ENCODE assay signal across 21 cellular contexts in the genomic region with DNA sequence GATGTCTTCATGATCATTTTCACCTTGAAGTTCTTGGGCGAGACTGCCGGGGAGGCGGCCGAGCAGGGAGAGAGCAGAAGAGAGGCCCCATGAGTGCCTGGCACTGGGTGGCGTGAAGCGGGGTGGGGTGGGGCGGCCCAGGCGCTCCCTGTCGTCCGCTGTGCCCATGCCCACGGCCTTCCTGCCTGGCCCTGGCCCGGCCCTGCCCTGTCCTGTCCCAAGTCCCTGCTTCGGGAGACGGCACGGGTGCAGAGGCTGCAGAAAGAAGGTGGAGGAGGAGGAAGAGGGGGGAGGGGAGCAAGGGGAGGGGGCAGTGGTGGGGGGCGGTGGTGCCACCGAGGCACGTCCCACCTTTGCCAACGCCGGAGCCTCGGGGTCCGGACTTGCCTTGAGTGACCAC.
"Had no signal": no experiment of that assay in that cellular context is flagged by ENCODE, and none has a peak within 500 bp of the region (broad histone marks: within the 10 kb centered on the region; RNA-seq: fewer than 3 reads in every experiment).

No MANE protein-coding gene starts in this region.

- ATAC-seq: K562 had no signal

- H3K27ac ChIP-seq: HL-60, KMS-11 had no signal

- H3K27ac Mint-ChIP-seq: IgD-negative memory B cell had no signal

- H3K9me3 Mint-ChIP-seq: IgD-negative memory B cell had no signal

- H3K9ac ChIP-seq: KMS-11, SK-N-SH had no signal

- H3K36me3 Mint-ChIP-seq: IgD-negative memory B cell had no signal

- H3K4me3 Mint-ChIP-seq: IgD-negative memory B cell had no signal

- H3K9me3 ChIP-seq: SK-N-SH had no signal

- DNase-seq: Kasumi-1, MM.1S, NCI-H1092 treated with DMSO at 0.1 percent for 48 hours, NCI-H1436, NCI-H187, NCI-H2029, NCI-H2081 treated with DMSO at 0.1 percent for 48 hours, NCI-H2171, NCI-H226, NCI-H446, NCI-H510A, NCI-H524 treated with DMSO at 0.1 percent for 48 hours, NCI-H69, NCI-H774, RPMI8226, SHP77, SK-N-SH had no signal

- H3K4me3 ChIP-seq: K562 had no signal

- H3K4me2 ChIP-seq: KMS-11, SK-N-SH had no signal
